Comparison of ENCODE assay signal across 14 cellular contexts in genomic region chr9:104855837-104856236, GRCh38.
A peak's percentile ranks its signal among the peaks of the same experiment; 100 is the strongest.
DNase-seq lines count a peak whose midpoint lies in the region; ATAC-seq and TF ChIP-seq lines count a peak whose summit lies in the region.
"Had no signal": no experiment of that assay in that cellular context is flagged by ENCODE, and none has a peak within 500 bp of the region (broad histone marks: within the 10 kb centered on the region; RNA-seq: fewer than 3 reads in every experiment).

No MANE protein-coding gene starts in this region.

- no TSS peak for BruUV-seq in Calu3 (replicated peaks; lab: Mats Ljungman, UMichigan)

- no peak overlapping the region for H3K4me3 Mint-ChIP-seq in Calu3 (ENCODE audit: low read depth, unreplicated experiment)
- H3K4me3 Mint-ChIP-seq: IgD-negative memory B cell had no signal

- TF ChIP-seq CTCF in Calu3 (IDR thresholded peaks at IDR 0.05; ENCODE audit: unreplicated experiment) = no peak
- no peak for TF ChIP-seq CTCF in esophagus squamous epithelium (IDR thresholded peaks at IDR 0.05)
- no peak for TF ChIP-seq CTCF in psoas muscle (IDR thresholded peaks at IDR 0.05)

- H3K27me3 ChIP-seq in esophagus squamous epithelium = no peaks in the 10 kb centered on the region
- H3K27me3 ChIP-seq in psoas muscle (ENCODE audit: insufficient read depth in 3 of 3, low read length in 2 of 3) = no peaks in the 10 kb centered on the region
- H3K27me3 ChIP-seq: BLaER1 treated with 17β-estradiol and CSF1 and Interleukin-3, amounts not matched to agents 10 nM and 100 nM; SJSA1 had no signal

- peak overlapping the region; percentile 58 to 80 (median 74) for H3K27ac ChIP-seq in esophagus squamous epithelium
- peak overlapping the region; percentile 11 for H3K27ac ChIP-seq in psoas muscle
- H3K27ac ChIP-seq: BLaER1 treated with 17β-estradiol and CSF1 and Interleukin-3, amounts not matched to agents 10 nM and 100 nM; SJSA1 had no signal

- intact Hi-C loops in Calu3 (cut with micrococcal nuclease; ENCODE audit: unreplicated experiment) = no loop called here
- intact Hi-C loops in esophagus squamous epithelium (cut with DNase I) = no loop called here
- intact Hi-C loops in psoas muscle (cut with DNase I) = no loop called here

- H3K9me3 ChIP-seq in esophagus squamous epithelium (no peaks in the 10 kb centered on the region), psoas muscle (no peaks in the 10 kb centered on the region)
- H3K9me3 ChIP-seq: BLaER1 treated with 17β-estradiol and CSF1 and Interleukin-3, amounts not matched to agents 10 nM and 100 nM; SJSA1 had no signal

- peaks cover 35% of the 10 kb centered on the region for H3K4me1 Mint-ChIP-seq in Calu3 (ENCODE audit: low read depth, unreplicated experiment)

- CTCF ChIA-PET in Calu3 (lab: Charles Lee) = no interaction called here

- no peak for DNase-seq in Calu3
- DNase-seq in NCI-H69 (lab: John Stamatoyannopoulos, UW) = peak; percentile 58
- DNase-seq in esophagus squamous epithelium (lab: John Stamatoyannopoulos, UW) = no peak
- no peak for DNase-seq in psoas muscle
- DNase-seq in AG08395 (ENCODE audit: low spot score) = no peak
- DNase-seq in RPMI8226 = no peak
- DNase-seq: NCI-H446 treated with DMSO at 0.1 percent for 48 hours, SW 1271 had no signal

- H3K27ac Mint-ChIP-seq in Calu3 (ENCODE audit: unreplicated experiment) = peak overlapping the region; percentile 27
- H3K27ac Mint-ChIP-seq: IgD-negative memory B cell had no signal

- H3K9me3 Mint-ChIP-seq in Calu3 (ENCODE audit: low read depth, unreplicated experiment) = no peaks in the 10 kb centered on the region
- H3K9me3 Mint-ChIP-seq: IgD-negative memory B cell had no signal

- peaks cover 24 to 91% (median 59%) of the 10 kb centered on the region in 3 donors for H3K4me1 ChIP-seq in esophagus squamous epithelium
- peaks cover 16% of the 10 kb centered on the region for H3K4me1 ChIP-seq in psoas muscle
- H3K4me1 ChIP-seq: SJSA1 had no signal

- 60 to 79% methylated on average over 3 of the region's 3 CpGs for WGBS in esophagus squamous epithelium, 2 donors
- 60 to 65% (median 60%) methylated on average over 3 of the region's 3 CpGs for WGBS in psoas muscle, 3 donors

- no peaks in the 10 kb centered on the region for H3K36me3 Mint-ChIP-seq in Calu3 (ENCODE audit: insufficient read depth, unreplicated experiment)

- no peak overlapping the region for H3K4me3 ChIP-seq in esophagus squamous epithelium
- H3K4me3 ChIP-seq in psoas muscle = no peak overlapping the region
- H3K4me3 ChIP-seq: BLaER1 treated with 17β-estradiol and CSF1 and Interleukin-3, amounts not matched to agents 10 nM and 100 nM; GM12878; SJSA1 had no signal

- no peaks in the 10 kb centered on the region for H3K27me3 Mint-ChIP-seq in Calu3 (ENCODE audit: unreplicated experiment)

- ATAC-seq in psoas muscle (peak in 2 of 4 donors; percentile 34 to 54), GM18909 (IDR thresholded peaks at IDR 0.05; ENCODE audit: poor library complexity, unreplicated experiment) (no peak)
- ATAC-seq: HCT116 had no signal

- no peak for TF ChIP-seq POLR2A in esophagus squamous epithelium (IDR thresholded peaks at IDR 0.05)

- H3K36me3 ChIP-seq in esophagus squamous epithelium = peaks cover 0 to 29% (median 0%) of the 10 kb centered on the region in 3 donors
- peaks cover 2 to 82% of the 10 kb centered on the region in 2 donors for H3K36me3 ChIP-seq in psoas muscle (ENCODE audit: insufficient read depth in 1 of 2, low read depth in 1 of 2)
